In the genomic region with DNA sequence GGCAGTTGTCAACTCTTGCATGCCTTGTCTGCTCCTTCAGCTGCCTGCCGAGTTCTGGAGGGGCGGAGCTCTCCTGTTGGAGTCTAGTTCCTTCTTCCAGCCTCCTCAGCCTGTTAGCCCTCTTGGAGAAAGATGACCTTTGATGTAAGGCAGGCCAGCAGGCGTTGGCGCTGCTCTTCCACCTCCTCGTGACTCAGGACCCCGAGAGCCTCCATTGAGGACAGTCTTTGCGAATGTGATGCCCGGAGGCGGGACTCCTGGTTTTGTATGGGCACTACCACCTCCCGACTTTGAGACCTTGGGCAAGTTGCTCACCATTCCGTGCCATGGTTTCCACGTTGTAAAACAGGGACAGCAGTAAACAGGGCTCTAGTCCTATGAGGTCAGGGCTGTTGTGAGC, we compare ENCODE assay signal across 21 cellular contexts.
"Had no signal": no experiment of that assay in that cellular context is flagged by ENCODE, and none has a peak within 500 bp of the region (broad histone marks: within the 10 kb centered on the region; RNA-seq: fewer than 3 reads in every experiment).

No MANE protein-coding gene starts in this region.

- H3K27ac Mint-ChIP-seq: effector memory CD8-positive, alpha-beta T cell; natural killer cell; progenitor cell of endocrine pancreas; stimulated activated naive B cell treated with anti-CD40 and anti-IgM and Interleukin-4, amounts not matched to agents 10 μg/mL and 1 μg/mL and 100 μg/mL, for 72 hours; stimulated activated naive CD8-positive, alpha-beta T cell treated with anti-CD3 and anti-CD28 coated beads, Interleukin-15, Interleukin-2, amounts not matched to agents 100 ng/mL and 50 ng/mL, for 24 hours had no signal

- FAIRE-seq: kidney, small intestine, urothelium cell line had no signal

- H3K27me3 ChIP-seq: gastrocnemius medialis, right lobe of liver, tibial nerve, upper lobe of left lung had no signal

- H3K36me3 ChIP-seq: gastrocnemius medialis, left ventricle myocardium inferior, lower lobe of right lung, right lobe of liver, thoracic aorta, tibial nerve, upper lobe of left lung had no signal

- H3K4me1 ChIP-seq: gastrocnemius medialis, left ventricle myocardium inferior, parathyroid adenoma, tibial nerve, upper lobe of left lung had no signal

- H3K9ac ChIP-seq: parathyroid adenoma had no signal

- H3K79me2 ChIP-seq: parathyroid adenoma had no signal

- ATAC-seq: effector memory CD8-positive, alpha-beta T cell; gastrocnemius medialis; lower lobe of right lung; natural killer cell; right lobe of liver; stimulated activated naive B cell treated with anti-CD40 and anti-IgM and Interleukin-4, amounts not matched to agents 10 μg/mL and 1 μg/mL and 100 μg/mL, for 72 hours had no signal

- H3K4me1 Mint-ChIP-seq: natural killer cell; stimulated activated naive B cell treated with anti-CD40 and anti-IgM and Interleukin-4, amounts not matched to agents 10 μg/mL and 1 μg/mL and 100 μg/mL, for 72 hours had no signal

- DNase-seq: cortex of kidney; effector memory CD8-positive, alpha-beta T cell; foreskin fibroblast; gastrocnemius medialis; head of caudate nucleus; kidney; left ventricle myocardium inferior; lower lobe of right lung; natural killer cell; right lobe of liver; small intestine; stimulated activated CD4-positive, alpha-beta T cell treated with anti-CD3 and anti-CD28 coated beads, Interleukin-15, amount 100 ng/mL, for 24 hours; stimulated activated CD4-positive, alpha-beta T cell treated with anti-CD3 and anti-CD28 coated beads, Interleukin-2, amount 100 ng/mL, for 48 hours; stimulated activated naive B cell treated with anti-CD40 and anti-IgM and Interleukin-4, amounts not matched to agents 10 μg/mL and 1 μg/mL and 100 μg/mL, for 72 hours; upper lobe of left lung had no signal

- H3K4me3 Mint-ChIP-seq: effector memory CD8-positive, alpha-beta T cell; natural killer cell; stimulated activated naive B cell treated with anti-CD40 and anti-IgM and Interleukin-4, amounts not matched to agents 10 μg/mL and 1 μg/mL and 100 μg/mL, for 72 hours; stimulated activated naive CD8-positive, alpha-beta T cell treated with anti-CD3 and anti-CD28 coated beads, Interleukin-15, Interleukin-2, amounts not matched to agents 100 ng/mL and 50 ng/mL, for 24 hours had no signal

- H3K36me3 Mint-ChIP-seq: natural killer cell; stimulated activated naive B cell treated with anti-CD40 and anti-IgM and Interleukin-4, amounts not matched to agents 10 μg/mL and 1 μg/mL and 100 μg/mL, for 72 hours had no signal

- H3K27me3 Mint-ChIP-seq: progenitor cell of endocrine pancreas; stimulated activated naive CD8-positive, alpha-beta T cell treated with anti-CD3 and anti-CD28 coated beads, Interleukin-15, Interleukin-2, amounts not matched to agents 100 ng/mL and 50 ng/mL, for 24 hours had no signal

- H3K4me3 ChIP-seq: gastrocnemius medialis, left ventricle myocardium inferior, lower lobe of right lung, right lobe of liver, thoracic aorta, tibial nerve, upper lobe of left lung had no signal

- H3K27ac ChIP-seq: gastrocnemius medialis, left ventricle myocardium inferior, lower lobe of right lung, parathyroid adenoma, right lobe of liver, thoracic aorta, tibial nerve, upper lobe of left lung had no signal

- H2AFZ ChIP-seq: parathyroid adenoma had no signal

- H3K9me3 ChIP-seq: gastrocnemius medialis, left ventricle myocardium inferior, lower lobe of right lung, right lobe of liver, thoracic aorta, tibial nerve, upper lobe of left lung had no signal
